Comparison of ENCODE assay signal across 8 cellular contexts in the genomic region with DNA sequence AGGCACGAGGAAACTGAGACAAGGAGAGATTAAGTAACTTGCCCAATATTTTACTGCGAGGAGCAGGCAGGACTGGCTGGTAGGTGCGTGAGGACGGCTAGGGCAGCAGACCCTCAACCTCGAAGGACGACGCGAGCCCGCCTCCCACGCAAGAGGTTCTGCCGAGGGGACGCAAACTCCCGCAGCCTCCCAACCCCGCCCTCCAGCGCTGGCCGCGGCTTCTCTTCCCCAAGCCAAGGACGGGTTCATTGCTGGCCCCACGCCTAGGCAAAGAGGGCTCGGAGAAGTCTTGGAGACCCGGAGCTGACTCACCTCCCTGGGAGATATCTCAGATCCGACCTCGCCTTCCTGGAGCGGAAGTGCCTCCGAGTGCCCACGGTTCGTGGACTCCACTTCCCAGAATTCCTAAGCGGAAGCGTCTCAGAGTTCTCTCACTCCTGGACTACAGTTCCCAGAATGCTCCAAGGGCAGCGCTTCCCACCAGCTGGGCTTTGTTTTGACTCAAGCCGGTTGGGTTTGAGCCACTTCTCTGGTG. TPM values are rescaled to one million over a fixed set of nuclear protein-coding genes. Genes with fewer than 3 reads are reported as not detected.
DNase-seq lines count a peak whose midpoint lies in the region; ATAC-seq and TF ChIP-seq lines count a peak whose summit lies in the region.

A gene (minus strand): TSS at position 367 of the 535 bp plus-strand sequence. CDS start 1,621 bp downstream, outside the sequence.

- peak within 1 kb of the TSS; percentile 72 to 82 for H3K4me3 ChIP-seq in left lung

- intact Hi-C loops in left lung (cut with DNase I): no loop called here

- H3K27me3 ChIP-seq in left lung: no peaks in the 10 kb centered on the region

- peaks cover 0 to 10% of the 10 kb centered on the region in 2 donors for H3K4me1 ChIP-seq in left lung

- peak within 1 kb of the TSS; percentile 79 to 82 for H3K27ac ChIP-seq in left lung

- peak; percentile 80 for TF ChIP-seq POLR2A in GM19193 (IDR thresholded peaks at IDR 0.05; ENCODE audit: extremely low read depth, insufficient read depth, insufficient read length)

- peak; percentile 97 for DNase-seq in Ammon's horn (ENCODE audit: low spot score)
- peak; percentile 86 to 90 for DNase-seq in NCI-H524 (lab: John Stamatoyannopoulos, UW)
- DNase-seq in activated CD4-positive, alpha-beta T cell treated with anti-CD3 and anti-CD28 coated beads, Interleukin-2, amount 50 U/mL, for 1 hour: peak; percentile 54
- peak; percentile 98 for DNase-seq in dermis blood vessel endothelial cell
- DNase-seq in left lung: peak; percentile 91 to 93
- peak; percentile 68 for DNase-seq in stimulated activated CD4-positive, alpha-beta T cell treated with anti-CD3 and anti-CD28 coated beads, Interleukin-2, amount 100 ng/mL, for 4 hours (ENCODE audit: low read depth)

- peaks cover 0 to 28% of the 10 kb centered on the region in 2 donors for H3K36me3 ChIP-seq in left lung

- TF ChIP-seq CTCF in left lung (IDR thresholded peaks at IDR 0.05): no peak

- peaks cover 0 to 44% of the 10 kb centered on the region in 2 donors for H3K9me3 ChIP-seq in left lung

- ATAC-seq in HG03439 (IDR thresholded peaks at IDR 0.05; ENCODE audit: unreplicated experiment) (peak; percentile 79), left lung (peak; percentile 100)

RNA-seq across cellular contexts. Expression of the gene that starts here (rescaled TPM):
- total RNA-seq in dermis blood vessel endothelial cell (7.5 and 9.4 TPM in 2 replicates), left lung (1 to 10 TPM; 5.2 to 5.8 TPM)

Comparison
In these comparisons a context has a peak if more than half of its experiments do, and no peak if none do; other contexts are left out.
1. Peak in every context shown above with its lines: DNase-seq, ATAC-seq, H3K4me3 ChIP-seq and H3K27ac ChIP-seq.